1 cellular context compared by ENCODE assay signal in genomic region chr4:125762537-125762936, GRCh38.
TF ChIP-seq lines count a peak whose summit lies in the region.

No MANE protein-coding gene starts in this region.

TF ChIP-seq in HCT116, 20 proteins besides CTCF, POLR2A, EP300 and RAD21 (continued from another document):
- TF ChIP-seq ZBTB33 (IDR thresholded peaks at IDR 0.05; ENCODE audit: extremely low read depth, insufficient replicate concordance, low read length) (no peak), REST (IDR thresholded peaks at IDR 0.05; ENCODE audit: low read depth) (no peak), ZNF274 (IDR thresholded peaks at IDR 0.05; ENCODE audit: low read depth, low read length) (no peak), MAX (IDR thresholded peaks at IDR 0.05) (no peak)
TF ChIP-seq in HCT116: peak in this region for 0.
